1 cellular context compared by ENCODE assay signal in genomic region chr4:157994863-157995262, GRCh38.
A peak's percentile ranks its signal among the peaks of the same experiment; 100 is the strongest.
TF ChIP-seq lines count a peak whose summit lies in the region.

No MANE protein-coding gene starts in this region.

TF ChIP-seq in HepG2, 621 proteins besides CTCF, POLR2A, EP300 and RAD21 (continued from another document and continues in another):
- TF ChIP-seq ZNF281 (CRISPR knock-in tag; IDR thresholded peaks at IDR 0.05; ENCODE audit: borderline replicate concordance), result peak; percentile 54; the same call in 1 of the 2 replicates
- TF ChIP-seq GRHL1 (CRISPR knock-in tag; conservative IDR thresholded peaks at IDR 0.05), result no peak
- peak; percentile 81 for TF ChIP-seq MIER2 (CRISPR knock-in tag; IDR thresholded peaks at IDR 0.05)
- TF ChIP-seq, protein P1, sequence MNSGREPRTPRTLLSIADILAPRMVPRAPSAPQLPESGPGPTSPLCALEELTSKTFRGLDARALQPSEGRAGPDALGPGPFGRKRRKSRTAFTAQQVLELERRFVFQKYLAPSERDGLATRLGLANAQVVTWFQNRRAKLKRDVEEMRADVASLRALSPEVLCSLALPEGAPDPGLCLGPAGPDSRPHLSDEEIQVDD (CRISPR knock-in tag; IDR thresholded peaks at IDR 0.05; ENCODE audit: borderline replicate concordance), result no peak
- TF ChIP-seq PITX1 (CRISPR knock-in tag; IDR thresholded peaks at IDR 0.05), result peak; percentile 96
- TF ChIP-seq NR2F1 (CRISPR knock-in tag; IDR thresholded peaks at IDR 0.05), result peak; percentile 28 to 62; a peak in 3 of 4 replicates
- TF ChIP-seq, protein P2, sequence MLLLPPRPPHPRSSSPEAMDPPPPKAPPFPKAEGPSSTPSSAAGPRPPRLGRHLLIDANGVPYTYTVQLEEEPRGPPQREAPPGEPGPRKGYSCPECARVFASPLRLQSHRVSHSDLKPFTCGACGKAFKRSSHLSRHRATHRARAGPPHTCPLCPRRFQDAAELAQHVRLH (CRISPR knock-in tag; IDR thresholded peaks at IDR 0.05; ENCODE audit: borderline replicate concordance, low read depth), result peak; percentile 64; the same call in 1 of the 2 replicates
- TF ChIP-seq ZSCAN29 (CRISPR knock-in tag; conservative IDR thresholded peaks at IDR 0.05), result no peak
- no peak for TF ChIP-seq MAF1 (CRISPR knock-in tag; IDR thresholded peaks at IDR 0.05; ENCODE audit: borderline replicate concordance)
- TF ChIP-seq ZNF644 (CRISPR knock-in tag; IDR thresholded peaks at IDR 0.05; ENCODE audit: low read depth), result peak; percentile 48; the same call in 1 of the 2 replicates
- TF ChIP-seq, protein P3, sequence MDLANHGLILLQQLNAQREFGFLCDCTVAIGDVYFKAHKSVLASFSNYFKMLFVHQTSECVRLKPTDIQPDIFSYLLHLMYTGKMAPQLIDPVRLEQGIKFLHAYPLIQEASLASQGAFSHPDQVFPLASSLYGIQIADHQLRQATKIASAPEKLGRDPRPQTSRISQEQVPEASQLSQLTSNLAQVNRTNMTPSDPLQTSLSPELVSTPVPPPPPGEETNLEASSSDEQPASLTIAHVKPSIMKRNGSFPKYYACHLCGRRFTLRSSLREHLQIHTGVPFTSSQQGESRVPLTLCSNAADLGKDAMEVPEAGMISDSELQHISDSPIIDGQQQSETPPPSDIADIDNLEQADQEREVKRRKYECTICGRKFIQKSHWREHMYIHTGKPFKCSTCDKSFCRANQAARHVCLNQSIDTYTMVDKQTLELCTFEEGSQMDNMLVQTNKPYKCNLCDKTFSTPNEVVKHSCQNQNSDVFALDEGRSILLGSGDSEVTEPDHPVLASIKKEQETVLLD (CRISPR knock-in tag; IDR thresholded peaks at IDR 0.05; ENCODE audit: low read depth), result no peak
- TF ChIP-seq ATF7 (IDR thresholded peaks at IDR 0.05), result no peak
- no peak; the same call in 1 of the 2 replicates for TF ChIP-seq ATF7 (CRISPR knock-in tag; IDR thresholded peaks at IDR 0.05)
- TF ChIP-seq, protein P4, sequence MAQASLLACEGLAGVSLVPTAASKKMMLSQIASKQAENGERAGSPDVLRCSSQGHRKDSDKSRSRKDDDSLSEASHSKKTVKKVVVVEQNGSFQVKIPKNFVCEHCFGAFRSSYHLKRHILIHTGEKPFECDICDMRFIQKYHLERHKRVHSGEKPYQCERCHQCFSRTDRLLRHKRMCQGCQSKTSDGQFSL (CRISPR knock-in tag; IDR thresholded peaks at IDR 0.05), result no peak
- no peak for TF ChIP-seq MATR3 (CRISPR knock-in tag; IDR thresholded peaks at IDR 0.05)
- TF ChIP-seq HOXD1 (CRISPR knock-in tag; IDR thresholded peaks at IDR 0.05), result peak; percentile 95
- no peak for TF ChIP-seq SCMH1 (CRISPR knock-in tag; IDR thresholded peaks at IDR 0.05; ENCODE audit: borderline replicate concordance)
- no peak for TF ChIP-seq SMAD1 (CRISPR knock-in tag; IDR thresholded peaks at IDR 0.05; ENCODE audit: borderline replicate concordance, low read depth)
- TF ChIP-seq, protein P5, sequence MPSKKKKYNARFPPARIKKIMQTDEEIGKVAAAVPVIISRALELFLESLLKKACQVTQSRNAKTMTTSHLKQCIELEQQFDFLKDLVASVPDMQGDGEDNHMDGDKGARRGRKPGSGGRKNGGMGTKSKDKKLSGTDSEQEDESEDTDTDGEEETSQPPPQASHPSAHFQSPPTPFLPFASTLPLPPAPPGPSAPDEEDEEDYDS (CRISPR knock-in tag; IDR thresholded peaks at IDR 0.05), result no peak; the same call in 1 of the 2 replicates
- TF ChIP-seq ARNTL (CRISPR knock-in tag; IDR thresholded peaks at IDR 0.05), result peak; percentile 85
- TF ChIP-seq SRF (IDR thresholded peaks at IDR 0.05; ENCODE audit: low read depth, low read length), result no peak
- peak; percentile 59; the same call in 1 of the 2 replicates for TF ChIP-seq SNAPC2 (CRISPR knock-in tag; IDR thresholded peaks at IDR 0.05)
- TF ChIP-seq RFX1 (IDR thresholded peaks at IDR 0.05), result no peak
- TF ChIP-seq HIVEP1 (CRISPR knock-in tag; IDR thresholded peaks at IDR 0.05), result no peak
- TF ChIP-seq ZFP37 (CRISPR knock-in tag; IDR thresholded peaks at IDR 0.05; ENCODE audit: borderline replicate concordance), result no peak
- no peak for TF ChIP-seq GTF2F1 (IDR thresholded peaks at IDR 0.05; ENCODE audit: low read length)
- TF ChIP-seq, protein P6, sequence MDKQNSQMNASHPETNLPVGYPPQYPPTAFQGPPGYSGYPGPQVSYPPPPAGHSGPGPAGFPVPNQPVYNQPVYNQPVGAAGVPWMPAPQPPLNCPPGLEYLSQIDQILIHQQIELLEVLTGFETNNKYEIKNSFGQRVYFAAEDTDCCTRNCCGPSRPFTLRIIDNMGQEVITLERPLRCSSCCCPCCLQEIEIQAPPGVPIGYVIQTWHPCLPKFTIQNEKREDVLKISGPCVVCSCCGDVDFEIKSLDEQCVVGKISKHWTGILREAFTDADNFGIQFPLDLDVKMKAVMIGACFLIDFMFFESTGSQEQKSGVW (CRISPR knock-in tag; IDR thresholded peaks at IDR 0.05; ENCODE audit: borderline replicate concordance), result no peak
- TF ChIP-seq ZNF841 (CRISPR knock-in tag; IDR thresholded peaks at IDR 0.05; ENCODE audit: borderline replicate concordance), result no peak
- no peak for TF ChIP-seq ZFP90 (CRISPR knock-in tag; IDR thresholded peaks at IDR 0.05; ENCODE audit: borderline replicate concordance)
- no peak for TF ChIP-seq ZSCAN12 (CRISPR knock-in tag; IDR thresholded peaks at IDR 0.05)
- TF ChIP-seq CEBPG (CRISPR knock-in tag; IDR thresholded peaks at IDR 0.05), result peak; percentile 95
- TF ChIP-seq, protein P7, sequence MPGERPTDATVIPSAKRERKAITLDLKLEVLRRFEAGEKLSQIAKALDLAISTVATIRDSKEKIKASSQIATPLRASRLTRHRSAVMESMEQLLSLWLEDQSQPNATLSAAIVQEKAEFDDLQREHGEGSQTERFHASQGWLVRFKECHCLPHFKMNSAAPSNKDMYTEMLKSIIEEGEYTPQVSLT (CRISPR knock-in tag; IDR thresholded peaks at IDR 0.05; ENCODE audit: borderline replicate concordance, low read depth), result no peak
- no peak for TF ChIP-seq ZNF10 (CRISPR knock-in tag; IDR thresholded peaks at IDR 0.05; ENCODE audit: borderline replicate concordance, low read depth)
- TF ChIP-seq ZMAT5 (CRISPR knock-in tag; IDR thresholded peaks at IDR 0.05; ENCODE audit: borderline replicate concordance, low read depth), result no peak
- no peak for TF ChIP-seq ZNF747 (CRISPR knock-in tag; IDR thresholded peaks at IDR 0.05; ENCODE audit: borderline replicate concordance)
- peak; percentile 50; the same call in 1 of the 2 replicates for TF ChIP-seq ELF1 (CRISPR knock-in tag; IDR thresholded peaks at IDR 0.05)
- no peak for TF ChIP-seq ZNF282 (IDR thresholded peaks at IDR 0.05; ENCODE audit: partially characterized antibody)
- TF ChIP-seq, protein P8, sequence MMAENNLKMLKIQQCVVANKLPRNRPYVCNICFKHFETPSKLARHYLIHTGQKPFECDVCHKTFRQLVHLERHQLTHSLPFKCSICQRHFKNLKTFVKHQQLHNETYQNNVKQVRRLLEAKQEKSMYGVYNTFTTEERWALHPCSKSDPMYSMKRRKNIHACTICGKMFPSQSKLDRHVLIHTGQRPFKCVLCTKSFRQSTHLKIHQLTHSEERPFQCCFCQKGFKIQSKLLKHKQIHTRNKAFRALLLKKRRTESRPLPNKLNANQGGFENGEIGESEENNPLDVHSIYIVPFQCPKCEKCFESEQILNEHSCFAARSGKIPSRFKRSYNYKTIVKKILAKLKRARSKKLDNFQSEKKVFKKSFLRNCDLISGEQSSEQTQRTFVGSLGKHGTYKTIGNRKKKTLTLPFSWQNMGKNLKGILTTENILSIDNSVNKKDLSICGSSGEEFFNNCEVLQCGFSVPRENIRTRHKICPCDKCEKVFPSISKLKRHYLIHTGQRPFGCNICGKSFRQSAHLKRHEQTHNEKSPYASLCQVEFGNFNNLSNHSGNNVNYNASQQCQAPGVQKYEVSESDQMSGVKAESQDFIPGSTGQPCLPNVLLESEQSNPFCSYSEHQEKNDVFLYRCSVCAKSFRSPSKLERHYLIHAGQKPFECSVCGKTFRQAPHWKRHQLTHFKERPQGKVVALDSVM (CRISPR knock-in tag; IDR thresholded peaks at IDR 0.05), result no peak
- TF ChIP-seq HOXA9 (CRISPR knock-in tag; IDR thresholded peaks at IDR 0.05; ENCODE audit: borderline replicate concordance), result no peak
- TF ChIP-seq, protein P9, sequence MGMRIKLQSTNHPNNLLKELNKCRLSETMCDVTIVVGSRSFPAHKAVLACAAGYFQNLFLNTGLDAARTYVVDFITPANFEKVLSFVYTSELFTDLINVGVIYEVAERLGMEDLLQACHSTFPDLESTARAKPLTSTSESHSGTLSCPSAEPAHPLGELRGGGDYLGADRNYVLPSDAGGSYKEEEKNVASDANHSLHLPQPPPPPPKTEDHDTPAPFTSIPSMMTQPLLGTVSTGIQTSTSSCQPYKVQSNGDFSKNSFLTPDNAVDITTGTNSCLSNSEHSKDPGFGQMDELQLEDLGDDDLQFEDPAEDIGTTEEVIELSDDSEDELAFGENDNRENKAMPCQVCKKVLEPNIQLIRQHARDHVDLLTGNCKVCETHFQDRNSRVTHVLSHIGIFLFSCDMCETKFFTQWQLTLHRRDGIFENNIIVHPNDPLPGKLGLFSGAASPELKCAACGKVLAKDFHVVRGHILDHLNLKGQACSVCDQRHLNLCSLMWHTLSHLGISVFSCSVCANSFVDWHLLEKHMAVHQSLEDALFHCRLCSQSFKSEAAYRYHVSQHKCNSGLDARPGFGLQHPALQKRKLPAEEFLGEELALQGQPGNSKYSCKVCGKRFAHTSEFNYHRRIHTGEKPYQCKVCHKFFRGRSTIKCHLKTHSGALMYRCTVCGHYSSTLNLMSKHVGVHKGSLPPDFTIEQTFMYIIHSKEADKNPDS (CRISPR knock-in tag; IDR thresholded peaks at IDR 0.05), result no peak
- peak; percentile 56; the same call in 1 of the 2 replicates for TF ChIP-seq TFAP4 (IDR thresholded peaks at IDR 0.05; ENCODE audit: borderline replicate concordance, low read depth)
- no peak for TF ChIP-seq NFKB2 (CRISPR knock-in tag; IDR thresholded peaks at IDR 0.05; ENCODE audit: borderline replicate concordance)
- peak; percentile 31; the same call in 1 of the 2 replicates for TF ChIP-seq CHD4 (IDR thresholded peaks at IDR 0.05; ENCODE audit: borderline replicate concordance, low read length)
- peak; percentile 47; the same call in 1 of the 2 replicates for TF ChIP-seq KMT2A (CRISPR knock-in tag; IDR thresholded peaks at IDR 0.05)
- no peak for TF ChIP-seq ZNF674 (CRISPR knock-in tag; IDR thresholded peaks at IDR 0.05; ENCODE audit: low read depth)
- no peak for TF ChIP-seq THAP9 (CRISPR knock-in tag; IDR thresholded peaks at IDR 0.05; ENCODE audit: borderline replicate concordance)
- no peak for TF ChIP-seq ZNF720 (CRISPR knock-in tag; IDR thresholded peaks at IDR 0.05)
- TF ChIP-seq ZMAT3 (CRISPR knock-in tag; conservative IDR thresholded peaks at IDR 0.05), result no peak; the same call in 1 of the 2 replicates
- no peak for TF ChIP-seq NBN (conservative IDR thresholded peaks at IDR 0.05)
- no peak for TF ChIP-seq NFE2 (CRISPR knock-in tag; IDR thresholded peaks at IDR 0.05)
